ENCODE assay signal across 8 cellular contexts in the genomic region with DNA sequence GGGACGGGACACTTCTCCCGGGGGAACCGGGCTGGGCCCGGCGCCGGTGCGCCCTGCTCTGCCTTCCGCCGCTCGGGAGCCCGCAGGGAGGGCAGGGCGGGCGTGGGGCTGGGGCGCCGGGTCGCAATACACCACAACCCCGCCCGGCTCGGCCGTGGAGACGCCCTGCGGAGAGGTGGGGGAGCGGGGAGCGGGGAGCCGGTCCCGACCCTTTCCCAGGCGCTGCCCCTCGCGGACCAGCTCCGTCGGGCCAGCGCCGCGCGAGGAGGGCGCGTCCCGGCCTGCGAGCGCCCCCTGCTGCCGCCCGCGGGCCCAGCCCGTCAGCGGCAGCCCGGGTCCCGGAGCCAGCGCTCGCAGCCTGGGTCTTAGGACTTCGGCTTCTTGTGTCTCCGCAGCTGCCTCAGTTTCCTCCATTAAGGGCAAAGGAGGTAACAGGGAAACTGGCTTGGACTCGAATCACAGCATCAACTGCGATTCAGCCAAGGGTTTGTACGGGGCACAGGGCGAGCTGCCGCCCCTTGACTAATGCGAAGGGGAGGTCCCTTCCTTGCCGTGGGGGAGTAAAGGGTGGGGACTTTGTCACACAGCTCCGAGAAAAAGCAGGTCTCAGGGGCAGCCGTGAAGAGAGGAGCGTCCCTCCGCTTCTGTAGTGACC. TPM values are rescaled to one million over a fixed set of nuclear protein-coding genes. Genes with fewer than 3 reads are reported as not detected.
DNase-seq lines count a peak whose midpoint lies in the region; ATAC-seq and TF ChIP-seq lines count a peak whose summit lies in the region.

No MANE protein-coding gene starts in this region.

- RAD21 ChIA-PET in HCT116 (lab: Charles Lee; ENCODE audit: low non-redundant PET in 1 of 2, low total read pairs in 2 of 2, uncharacterized antibody in 2 of 2, unreplicated experiment in 2 of 2) = interaction anchor here (0.6 to 1.0 kb wide), 2 partner anchors 146 to 150 kb away, joined by 3 read pairs; no protein-coding TSS in a partner anchor

- H3K4me2 ChIP-seq in HCT116 (ENCODE audit: low read length) = peak overlapping the region; percentile 86

- H3K27me3 ChIP-seq in HCT116 (ENCODE audit: insufficient read depth, low read length) (0 out of 2 replicates have a peak, but pooled peaks cover 3% of the 10 kb centered on the region), mucosa of rectum (ENCODE audit: control insufficient read depth in 2 of 2, insufficient read depth in 2 of 2, low read length in 2 of 2) (peaks cover 13 to 22% of the 10 kb centered on the region in 2 donors)

- no peak overlapping the region for H3K27ac Mint-ChIP-seq in activated CD4-positive, alpha-beta memory T cell treated with anti-CD3 and anti-CD28 coated beads, Interleukin-2, amount 10 ng/mL, durations not matched to agents 7 days and 5 days
- no peak overlapping the region for H3K27ac Mint-ChIP-seq in endothelial cell (ENCODE audit: unreplicated experiment)

- H3K36me3 ChIP-seq in HCT116 (ENCODE audit: control insufficient read depth in 1 of 2, insufficient read depth in 2 of 2, low read length in 2 of 2) = no peaks in the 10 kb centered on the region
- no peaks in the 10 kb centered on the region for H3K36me3 ChIP-seq in mucosa of rectum (ENCODE audit: control insufficient read depth in 2 of 2, insufficient read depth in 2 of 2, low read length in 2 of 2)

- BruUV-seq in HCT116 (replicated peaks; lab: Mats Ljungman, UMichigan) = no TSS peak

- H3K4me3 Mint-ChIP-seq in activated CD4-positive, alpha-beta memory T cell treated with anti-CD3 and anti-CD28 coated beads, Interleukin-2, amount 10 ng/mL, durations not matched to agents 7 days and 5 days = no peak overlapping the region
- no peak overlapping the region for H3K4me3 Mint-ChIP-seq in endothelial cell (ENCODE audit: unreplicated experiment)

- no peaks in the 10 kb centered on the region for H3K9me2 ChIP-seq in HCT116 (ENCODE audit: insufficient read depth)

- peak; percentile 38 to 56 (median 45) for DNase-seq in NCI-H1417 (lab: John Stamatoyannopoulos, UW)
- no peak for DNase-seq in NCI-H1417 treated with DMSO at 0.1 percent for 48 hours (lab: John Stamatoyannopoulos, UW)
- no peak for DNase-seq in HCT116 (ENCODE audit: low read depth, low spot score)
- peak; percentile 26 to 55 for DNase-seq in NCI-H1930 (lab: John Stamatoyannopoulos, UW)
- DNase-seq in activated CD4-positive, alpha-beta memory T cell treated with anti-CD3 and anti-CD28 coated beads, Interleukin-2, amount 10 ng/mL, durations not matched to agents 7 days and 5 days = peak; percentile 65
- peak; percentile 81 for DNase-seq in endothelial cell (ENCODE audit: low spot score)
- peak; percentile 9 for DNase-seq in stromal cell of bone marrow (ENCODE audit: low read depth)

- no peak overlapping the region for H2AFZ ChIP-seq in HCT116 (ENCODE audit: low read depth, low read length, poor library complexity, severe bottlenecking)

- no peaks in the 10 kb centered on the region for H3K9me3 ChIP-seq in HCT116 (ENCODE audit: control insufficient read depth in 1 of 2, insufficient read depth in 1 of 2, low read depth in 1 of 2, low read length in 2 of 2)
- no peaks in the 10 kb centered on the region for H3K9me3 ChIP-seq in mucosa of rectum (ENCODE audit: control insufficient read depth in 2 of 2, low read length in 2 of 2)

- TF ChIP-seq POLR2A in HCT116 (IDR thresholded peaks at IDR 0.05; ENCODE audit: borderline replicate concordance, extremely low read depth, insufficient read depth, insufficient read length) = no peak

- no peaks in the 10 kb centered on the region for H3K79me2 ChIP-seq in HCT116 (ENCODE audit: insufficient read depth, low read length)

- H3K4me1 ChIP-seq in HCT116 (ENCODE audit: control insufficient read depth in 1 of 2, insufficient read depth in 2 of 2, low read length in 2 of 2) (peaks cover 11 to 16% of the 10 kb centered on the region in 2 experiments), mucosa of rectum (ENCODE audit: control insufficient read depth in 2 of 2, insufficient read depth in 2 of 2, low read length in 2 of 2) (peaks cover 3 to 5% of the 10 kb centered on the region in 2 donors)

- ATAC-seq in HCT116 = peak; percentile 86

- no peaks in the 10 kb centered on the region for H4K20me1 ChIP-seq in HCT116 (ENCODE audit: insufficient read depth)

- POLR2A ChIA-PET in HCT116 (lab: Charles Lee) = no interaction called here
- POLR2A ChIA-PET in activated CD4-positive, alpha-beta memory T cell treated with anti-CD3 and anti-CD28 coated beads, Interleukin-2, amount 10 ng/mL, durations not matched to agents 7 days and 5 days (lab: Charles Lee) = interaction anchor here (0.8 to 1.7 kb wide), 4 partner anchors 21 to 150 kb away, joined by 3 to 5 read pairs (median 4); a partner anchor contains a TSS

- intact Hi-C loops in HCT116 (cut with micrococcal nuclease) = loop anchor here (2.0 kb wide), 1 partner anchor 124 kb away; no protein-coding TSS in a partner anchor

- H3K9ac ChIP-seq in HCT116 (ENCODE audit: low read length) = peak overlapping the region; percentile 51
- H3K9ac ChIP-seq in mucosa of rectum (ENCODE audit: low read depth in 1 of 2, low read length in 2 of 2) = peak overlapping the region; percentile 26 to 75

- H3K4me3 ChIP-seq in HCT116 (replicated peaks in 1 of 2; ENCODE audit: low read depth in 1 of 2, low read length in 2 of 2) (peak overlapping the region; percentile 36 to 60), mucosa of rectum (ENCODE audit: low read length in 2 of 2) (peak overlapping the region; percentile 59 to 60)

- no peaks in the 10 kb centered on the region for H3K9me3 Mint-ChIP-seq in activated CD4-positive, alpha-beta memory T cell treated with anti-CD3 and anti-CD28 coated beads, Interleukin-2, amount 10 ng/mL, durations not matched to agents 7 days and 5 days
- no peaks in the 10 kb centered on the region for H3K9me3 Mint-ChIP-seq in endothelial cell (ENCODE audit: unreplicated experiment)

- H3K36me3 Mint-ChIP-seq in activated CD4-positive, alpha-beta memory T cell treated with anti-CD3 and anti-CD28 coated beads, Interleukin-2, amount 10 ng/mL, durations not matched to agents 7 days and 5 days (ENCODE audit: low read depth) = no peaks in the 10 kb centered on the region
- no peaks in the 10 kb centered on the region for H3K36me3 Mint-ChIP-seq in endothelial cell (ENCODE audit: low read depth, unreplicated experiment)

- CTCF ChIA-PET in HCT116 (lab: Charles Lee) = interaction anchor here (0.6 to 2.1 kb wide), 11 partner anchors 17 to 150 kb away, joined by 3 to 14 read pairs (median 4); a partner anchor contains a TSS
- CTCF ChIA-PET in activated CD4-positive, alpha-beta memory T cell treated with anti-CD3 and anti-CD28 coated beads, Interleukin-2, amount 10 ng/mL, durations not matched to agents 7 days and 5 days (lab: Charles Lee) = interaction anchor here (0.6 to 3.2 kb wide), 13 partner anchors 8 to 125 kb away, joined by 3 to 31 read pairs (median 5); a partner anchor contains a TSS

- TF ChIP-seq RAD21 in HCT116 (IDR thresholded peaks at IDR 0.05; ENCODE audit: low read depth) = peak; percentile 50

- H3K27me3 Mint-ChIP-seq in activated CD4-positive, alpha-beta memory T cell treated with anti-CD3 and anti-CD28 coated beads, Interleukin-2, amount 10 ng/mL, durations not matched to agents 7 days and 5 days = peaks cover 45% of the 10 kb centered on the region
- H3K27me3 Mint-ChIP-seq in endothelial cell (ENCODE audit: unreplicated experiment) = peaks cover 35% of the 10 kb centered on the region

- peak in 2 of 3 experiments; percentile 63 to 73; a peak in 4 of 6 replicates for TF ChIP-seq CTCF in HCT116 (IDR thresholded peaks at IDR 0.05 in 2 of 3, conservative IDR thresholded peaks at IDR 0.05 in 1 of 3; ENCODE audit: borderline replicate concordance in 1 of 3, insufficient read depth in 1 of 3, low read depth in 2 of 3, low read length in 2 of 3)
- peak; percentile 94 for TF ChIP-seq CTCF in endothelial cell (IDR thresholded peaks at IDR 0.05; ENCODE audit: unreplicated experiment)

- peak overlapping the region; percentile 56 for H3K27ac ChIP-seq in HCT116 (ENCODE audit: low read depth, low read length)
- peak overlapping the region in 1 of 2 donors; percentile 35 for H3K27ac ChIP-seq in mucosa of rectum (ENCODE audit: low read depth in 2 of 2, low read length in 2 of 2)

- H3K4me1 Mint-ChIP-seq in activated CD4-positive, alpha-beta memory T cell treated with anti-CD3 and anti-CD28 coated beads, Interleukin-2, amount 10 ng/mL, durations not matched to agents 7 days and 5 days = peaks cover 8% of the 10 kb centered on the region
- H3K4me1 Mint-ChIP-seq in endothelial cell (ENCODE audit: unreplicated experiment) = peaks cover 16% of the 10 kb centered on the region

TF ChIP-seq in HCT116, 20 proteins besides CTCF, POLR2A, EP300 and RAD21:
- TF ChIP-seq, protein P1, sequence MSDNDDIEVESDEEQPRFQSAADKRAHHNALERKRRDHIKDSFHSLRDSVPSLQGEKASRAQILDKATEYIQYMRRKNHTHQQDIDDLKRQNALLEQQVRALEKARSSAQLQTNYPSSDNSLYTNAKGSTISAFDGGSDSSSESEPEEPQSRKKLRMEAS (IDR thresholded peaks at IDR 0.05) = peak; percentile 28; the same call in 1 of the 2 replicates
- TF ChIP-seq EGR1 (IDR thresholded peaks at IDR 0.05; ENCODE audit: low read depth) = no peak
- TF ChIP-seq ZFX (IDR thresholded peaks at IDR 0.05) = peak; percentile 69; the same call in 1 of the 2 replicates
- no peak for TF ChIP-seq EZH2phosphoT487 (IDR thresholded peaks at IDR 0.05; ENCODE audit: borderline replicate concordance)
- no peak for TF ChIP-seq EZH2 (IDR thresholded peaks at IDR 0.05)
- no peak for TF ChIP-seq ELF1 (IDR thresholded peaks at IDR 0.05; ENCODE audit: borderline replicate concordance, low read depth)
TF ChIP-seq in HCT116: peak in this region for 2.

RNA-seq across cellular contexts. Expression of a gene that starts 0.6 kb away (rescaled TPM):
- total RNA-seq in HCT116 (2021; ENCODE audit: unreplicated experiment) (0.47 TPM), endothelial cell (ENCODE audit: unreplicated experiment) (0.46 TPM)
- 0.21 and 0.27 TPM in 2 replicates for polyA plus RNA-seq in HCT116 (2012)
- under 1 TPM in 1 of 2 experiments, not detected in 1; 0.05 TPM for total RNA-seq in activated CD4-positive, alpha-beta memory T cell treated with anti-CD3 and anti-CD28 coated beads, Interleukin-2, amount 10 ng/mL, durations not matched to agents 7 days and 5 days

RNA-seq across cellular contexts. Expression of a gene that starts 21.3 kb away (rescaled TPM):
- total RNA-seq in HCT116 (2021; ENCODE audit: unreplicated experiment) (0.34 TPM), endothelial cell (ENCODE audit: unreplicated experiment) (not detected)
- 0.09 and 0.56 TPM in 2 replicates for polyA plus RNA-seq in HCT116 (2012)
- under 1 TPM; 0.25 to 0.53 TPM for total RNA-seq in activated CD4-positive, alpha-beta memory T cell treated with anti-CD3 and anti-CD28 coated beads, Interleukin-2, amount 10 ng/mL, durations not matched to agents 7 days and 5 days

RNA-seq across cellular contexts. Expression of a gene that starts 28.2 kb away (rescaled TPM):
- total RNA-seq in HCT116 (2021; ENCODE audit: unreplicated experiment) (24.5 TPM), endothelial cell (ENCODE audit: unreplicated experiment) (not detected)
- polyA plus RNA-seq in HCT116 (2012) = 21.5 and 25.6 TPM in 2 replicates
- total RNA-seq in activated CD4-positive, alpha-beta memory T cell treated with anti-CD3 and anti-CD28 coated beads, Interleukin-2, amount 10 ng/mL, durations not matched to agents 7 days and 5 days = 10 to 100 TPM; 40.8 to 42.5 TPM

Comparison
In these comparisons a context has a peak if more than half of its experiments do, and no peak if none do; other contexts are left out.
1. DNase-seq: peak in NCI-H1417 (3 of 3), NCI-H1930 (2 of 2), activated CD4-positive, alpha-beta memory T cell treated with anti-CD3 and anti-CD28 coated beads, Interleukin-2, amount 10 ng/mL, durations not matched to agents 7 days and 5 days (single experiment), endothelial cell (single experiment) and stromal cell of bone marrow (single experiment); none in NCI-H1417 treated with DMSO at 0.1 percent for 48 hours (single experiment) and HCT116 (single experiment).
2. RNA of a gene that starts 28.2 kb away (total RNA-seq): 40.8 to 42.5 TPM in activated CD4-positive, alpha-beta memory T cell treated with anti-CD3 and anti-CD28 coated beads, Interleukin-2, amount 10 ng/mL, durations not matched to agents 7 days and 5 days and 24.5 TPM in HCT116 (single experiment); not detected in endothelial cell (single experiment); every median in the first group is over 10 times any median in the second.